In genomic region chr2:229875549-229875948, GRCh38 we compare ENCODE assay signal across 16 cellular contexts. TPM values are rescaled to one million over a fixed set of nuclear protein-coding genes. Genes with fewer than 3 reads are reported as not detected.
DNase-seq lines count a peak whose midpoint lies in the region; ATAC-seq and TF ChIP-seq lines count a peak whose summit lies in the region.
"Had no signal": no experiment of that assay in that cellular context is flagged by ENCODE, and none has a peak within 500 bp of the region (broad histone marks: within the 10 kb centered on the region; RNA-seq: fewer than 3 reads in every experiment).

No MANE protein-coding gene starts in this region.

- H3K4me1 ChIP-seq in CD4-positive, CD25-positive, alpha-beta regulatory T cell (ENCODE audit: control insufficient read depth, insufficient read depth, low read length, poor library complexity, severe bottlenecking), result peaks cover 19% of the 10 kb centered on the region
- H3K4me1 ChIP-seq in effector memory CD4-positive, alpha-beta T cell (ENCODE audit: control insufficient read depth, insufficient read depth, low read length, poor library complexity, severe bottlenecking), result peaks cover 3% of the 10 kb centered on the region

- H3K27ac Mint-ChIP-seq in CD4-positive, CD25-positive, alpha-beta regulatory T cell, result peak overlapping the region in 2 of 3 donors; percentile 84 to 85
- H3K27ac Mint-ChIP-seq in HFFc6 (0 out of 2 replicates have a peak overlapping the region, but pooled peaks have one; percentile 6), T-helper 17 cell (peak overlapping the region; percentile 57)

- no peaks in the 10 kb centered on the region for H3K27me3 ChIP-seq in CD4-positive, CD25-positive, alpha-beta regulatory T cell (ENCODE audit: control insufficient read depth, insufficient read depth, low read length)
- H3K27me3 ChIP-seq in effector memory CD4-positive, alpha-beta T cell (replicated peaks; ENCODE audit: control insufficient read depth, insufficient read depth, low read length, poor library complexity, severe bottlenecking), result no peaks in the 10 kb centered on the region
- H3K27me3 ChIP-seq: BLaER1 treated with 17β-estradiol and CSF1 and Interleukin-3, amounts not matched to agents 10 nM and 100 nM had no signal

- no peaks in the 10 kb centered on the region for H3K27me3 Mint-ChIP-seq in CD4-positive, CD25-positive, alpha-beta regulatory T cell
- no peaks in the 10 kb centered on the region; the same call in 1 of the 2 replicates for H3K27me3 Mint-ChIP-seq in HFFc6 (ENCODE audit: insufficient read depth)
- H3K27me3 Mint-ChIP-seq in T-helper 17 cell, result no peaks in the 10 kb centered on the region
- H3K27me3 Mint-ChIP-seq: CD4-positive, alpha-beta memory T cell had no signal

- DNase-seq in CD4-positive, CD25-positive, alpha-beta regulatory T cell, result no peak
- DNase-seq in HFFc6 (no peak), T-helper 17 cell (no peak), epithelial cell of prostate (ENCODE audit: low read depth, low spot score) (no peak), mucosa of gallbladder (ENCODE audit: low spot score) (no peak), dedifferentiated amniotic fluid mesenchymal stem cell (ENCODE audit: extremely low spot score) (no peak)
- DNase-seq in effector memory CD4-positive, alpha-beta T cell, result no peak
- DNase-seq: ACHN; CD4-positive, alpha-beta memory T cell; COR-L47; DMS153; EL; GOT3; H9 had no signal

- H3K4me3 Mint-ChIP-seq in CD4-positive, CD25-positive, alpha-beta regulatory T cell, result no peak overlapping the region
- H3K4me3 Mint-ChIP-seq in HFFc6 (no peak overlapping the region), T-helper 17 cell (no peak overlapping the region)
- H3K4me3 Mint-ChIP-seq: H9 had no signal

- ATAC-seq in CD4-positive, CD25-positive, alpha-beta regulatory T cell (ENCODE audit: low read depth in 2 of 2), result no peak
- ATAC-seq in T-helper 17 cell, result no peak
- ATAC-seq in HG02885 (IDR thresholded peaks at IDR 0.05; ENCODE audit: poor library complexity, unreplicated experiment), result no peak

- H3K36me3 ChIP-seq in CD4-positive, CD25-positive, alpha-beta regulatory T cell (ENCODE audit: control insufficient read depth, insufficient read depth, low read length), result peaks cover 46% of the 10 kb centered on the region
- peaks cover 22% of the 10 kb centered on the region for H3K36me3 ChIP-seq in effector memory CD4-positive, alpha-beta T cell (ENCODE audit: control insufficient read depth, insufficient read depth, low read length)

- TF ChIP-seq CTCF in HFFc6 (IDR thresholded peaks at IDR 0.05), result no peak

- no peak overlapping the region for H3K4me3 ChIP-seq in CD4-positive, CD25-positive, alpha-beta regulatory T cell (ENCODE audit: low read depth, low read length)
- no peak overlapping the region for H3K4me3 ChIP-seq in effector memory CD4-positive, alpha-beta T cell (ENCODE audit: insufficient read depth, low read depth, low read length, poor library complexity, severe bottlenecking)
- H3K4me3 ChIP-seq: BLaER1 treated with 17β-estradiol and CSF1 and Interleukin-3, amounts not matched to agents 10 nM and 100 nM had no signal

- H3K27ac ChIP-seq in CD4-positive, CD25-positive, alpha-beta regulatory T cell (ENCODE audit: insufficient read depth, low read length, poor library complexity, severe bottlenecking), result no peak overlapping the region
- peak overlapping the region; percentile 35 for H3K27ac ChIP-seq in epithelial cell of prostate
- no peak overlapping the region for H3K27ac ChIP-seq in effector memory CD4-positive, alpha-beta T cell (ENCODE audit: insufficient read depth, low read length, poor library complexity, severe bottlenecking)
- H3K27ac ChIP-seq: BLaER1 treated with 17β-estradiol and CSF1 and Interleukin-3, amounts not matched to agents 10 nM and 100 nM had no signal

- H3K9me3 ChIP-seq in CD4-positive, CD25-positive, alpha-beta regulatory T cell (ENCODE audit: control insufficient read depth in 2 of 2, low read length in 2 of 2), result no peaks in the 10 kb centered on the region
- no peaks in the 10 kb centered on the region for H3K9me3 ChIP-seq in T-helper 17 cell (ENCODE audit: control insufficient read depth, low read length, poor library complexity, severe bottlenecking)
- no peaks in the 10 kb centered on the region for H3K9me3 ChIP-seq in effector memory CD4-positive, alpha-beta T cell (ENCODE audit: control insufficient read depth, low read length)
- H3K9me3 ChIP-seq: BLaER1 treated with 17β-estradiol and CSF1 and Interleukin-3, amounts not matched to agents 10 nM and 100 nM had no signal

- H3K4me1 Mint-ChIP-seq in CD4-positive, CD25-positive, alpha-beta regulatory T cell, result peaks cover 28 to 57% (median 40%) of the 10 kb centered on the region in 4 donors
- H3K4me1 Mint-ChIP-seq in HFFc6 (ENCODE audit: low read depth) (peaks cover 24% of the 10 kb centered on the region), T-helper 17 cell (peaks cover 25% of the 10 kb centered on the region)

- H3K36me3 Mint-ChIP-seq in CD4-positive, CD25-positive, alpha-beta regulatory T cell, result peaks cover 40% of the 10 kb centered on the region
- H3K36me3 Mint-ChIP-seq in HFFc6 (ENCODE audit: low read depth), result peaks cover 22% of the 10 kb centered on the region
- peaks cover 5% of the 10 kb centered on the region for H3K36me3 Mint-ChIP-seq in T-helper 17 cell (ENCODE audit: low read depth)

- H3K9me3 Mint-ChIP-seq in CD4-positive, CD25-positive, alpha-beta regulatory T cell, result peaks cover 0 to 1% (median 0%) of the 10 kb centered on the region in 7 donors
- no peaks in the 10 kb centered on the region for H3K9me3 Mint-ChIP-seq in HFFc6
- H3K9me3 Mint-ChIP-seq: CD4-positive, alpha-beta memory T cell; H9 had no signal

RNA-seq across cellular contexts. Expression of gene TRIP12, which starts 46.3 kb away (rescaled TPM):
- total RNA-seq in CD4-positive, CD25-positive, alpha-beta regulatory T cell, result 216 TPM
- polyA plus RNA-seq in CD4-positive, CD25-positive, alpha-beta regulatory T cell, result 10 to 100 TPM; 40.5 to 50.3 (median 44.5) TPM
- 100 to 1,000 TPM; 249 to 296 (median 265) TPM for total RNA-seq in HFFc6 (2021; fragmentation: NEBNext Ultra II Directional; extraction: Animal tissue kit (Norgen Biotek cat#: 25700))
- 100 to 1,000 TPM; 179 to 202 TPM for total RNA-seq in T-helper 17 cell
- total RNA-seq in mucosa of gallbladder, result 204 TPM

RNA-seq across cellular contexts. Expression of gene FBXO36, which starts 46.8 kb away (rescaled TPM):
- 1.0 TPM for total RNA-seq in CD4-positive, CD25-positive, alpha-beta regulatory T cell
- 1 to 10 TPM in 2 of 4 donors, under 1 TPM in 2; 0.72 to 1.3 (median 0.94) TPM for polyA plus RNA-seq in CD4-positive, CD25-positive, alpha-beta regulatory T cell
- total RNA-seq in HFFc6 (2021; fragmentation: NEBNext Ultra II Directional; extraction: Animal tissue kit (Norgen Biotek cat#: 25700)), result 1 to 10 TPM; 1.3 to 2.9 (median 2.4) TPM
- total RNA-seq in T-helper 17 cell (under 1 TPM; 0.75 to 0.83 TPM), mucosa of gallbladder (2.3 TPM)

Comparison
In these comparisons a context has a peak if more than half of its experiments do, and no peak if none do; other contexts are left out.
1. H3K27ac Mint-ChIP-seq: peak in every context shown above with its lines; median percentile 84 in CD4-positive, CD25-positive, alpha-beta regulatory T cell; 57 in T-helper 17 cell; 6 in HFFc6.